In the genomic region with DNA sequence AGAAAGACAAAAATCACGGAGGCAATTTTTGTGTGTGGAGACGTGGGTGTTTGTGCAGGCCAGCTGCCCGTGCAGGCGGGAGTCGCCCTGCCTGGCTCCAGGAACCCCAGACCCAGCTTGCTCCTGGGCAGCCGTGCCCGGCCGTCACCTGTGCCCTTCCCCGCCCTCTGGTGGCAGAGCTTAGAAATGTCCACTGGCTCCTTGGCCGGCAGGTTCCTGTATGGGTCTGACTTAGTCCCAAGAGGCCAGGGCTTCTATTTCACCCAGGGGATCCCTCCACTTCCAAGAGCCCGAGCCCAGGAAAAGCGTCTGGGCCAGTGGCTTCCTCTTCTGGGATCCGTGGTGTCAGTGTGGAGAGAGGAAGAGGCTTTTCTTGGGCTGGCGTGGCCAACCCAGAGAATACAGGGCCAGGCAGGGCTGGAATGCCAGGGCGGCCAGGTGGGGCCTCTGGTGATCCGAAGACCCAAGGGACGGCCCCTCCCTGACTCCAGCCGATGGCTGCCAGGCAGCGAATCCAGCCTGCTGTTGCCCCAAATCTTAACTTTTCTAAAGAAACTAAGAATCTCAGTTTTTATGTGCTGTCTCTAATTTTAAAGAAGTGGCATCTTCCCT, we compare ENCODE assay signal across 8 cellular contexts.
DNase-seq lines count a peak whose midpoint lies in the region; ATAC-seq and TF ChIP-seq lines count a peak whose summit lies in the region.

No MANE protein-coding gene starts in this region.

- H3K27ac ChIP-seq in CD8-positive, alpha-beta T cell (ENCODE audit: low read depth, low read length), result no peak overlapping the region
- H3K27ac ChIP-seq in right lobe of liver, result no peak overlapping the region

- no peaks in the 10 kb centered on the region for H3K9me3 Mint-ChIP-seq in CD8-positive, alpha-beta T cell

- H3K36me3 ChIP-seq in CD8-positive, alpha-beta T cell (ENCODE audit: insufficient read depth, low read length), result no peaks in the 10 kb centered on the region
- no peaks in the 10 kb centered on the region for H3K36me3 ChIP-seq in right lobe of liver

- H3K4me1 Mint-ChIP-seq in CD8-positive, alpha-beta T cell (ENCODE audit: low read depth), result peaks cover 2% of the 10 kb centered on the region

- CTCF ChIA-PET in CD8-positive, alpha-beta T cell (lab: Charles Lee), result interaction anchor here (0.6 kb wide), 1 partner anchor 128 kb away, joined by 3 read pairs; no protein-coding TSS in a partner anchor

- no peaks in the 10 kb centered on the region for H3K4me1 ChIP-seq in CD8-positive, alpha-beta T cell (ENCODE audit: insufficient read depth, low read length)
- no peaks in the 10 kb centered on the region for H3K4me1 ChIP-seq in right lobe of liver

- no peak for DNase-seq in CD8-positive, alpha-beta T cell
- DNase-seq in LoVo (ENCODE audit: low spot score), result peak; percentile 56
- DNase-seq in astrocyte of the spinal cord (ENCODE audit: low read depth, low spot score), result no peak
- DNase-seq in right lobe of liver, result peak in 2 of 3 donors; percentile 50 to 63
- DNase-seq in NCI-H2081 (lab: John Stamatoyannopoulos, UW), result no peak

- POLR2A ChIA-PET in CD8-positive, alpha-beta T cell (lab: Charles Lee), result no interaction called here

- peaks cover 2% of the 10 kb centered on the region for H3K27me3 Mint-ChIP-seq in CD8-positive, alpha-beta T cell (ENCODE audit: low read depth)

- intact Hi-C loops in CD8-positive, alpha-beta T cell (cut with DNase I, micrococcal nuclease), result no loop called here
- intact Hi-C loops in right lobe of liver (cut with DNase I), result no loop called here

- 7% methylated on average over 12 of the region's 19 CpGs for whole genome bisulfite sequencing in right lobe of liver (ENCODE audit: insufficient coverage, low coverage, low lambda C conversion rate, missing lambda C conversion rate)

- H3K36me3 Mint-ChIP-seq in CD8-positive, alpha-beta T cell, result no peaks in the 10 kb centered on the region

- no peak overlapping the region for H3K4me3 ChIP-seq in CD8-positive, alpha-beta T cell (ENCODE audit: low read depth, low read length)
- H3K4me3 ChIP-seq in astrocyte of the spinal cord (ENCODE audit: low read depth, low read length) (no peak overlapping the region), right lobe of liver (no peak overlapping the region)

- ATAC-seq in CD8-positive, alpha-beta T cell, result no peak
- peak; percentile 66 for ATAC-seq in GM18508 (IDR thresholded peaks at IDR 0.05; ENCODE audit: insufficient read depth, unreplicated experiment)
- ATAC-seq in right lobe of liver, result peak; percentile 71 to 87 (median 78)
- no peak for ATAC-seq in HG02970 (IDR thresholded peaks at IDR 0.05; ENCODE audit: low FRiP score, unreplicated experiment)
- no peak for ATAC-seq in HG03196 (IDR thresholded peaks at IDR 0.05; ENCODE audit: unreplicated experiment)

- H3K27ac Mint-ChIP-seq in CD8-positive, alpha-beta T cell, result peak overlapping the region; percentile 19

- no peaks in the 10 kb centered on the region for H3K9me3 ChIP-seq in CD8-positive, alpha-beta T cell (ENCODE audit: low read length)
- H3K9me3 ChIP-seq in right lobe of liver, result no peaks in the 10 kb centered on the region

- TF ChIP-seq CTCF in CD8-positive, alpha-beta T cell (IDR thresholded peaks at IDR 0.05), result no peak
- TF ChIP-seq CTCF in astrocyte of the spinal cord (IDR thresholded peaks at IDR 0.05; ENCODE audit: low read depth, low read length) (peak; percentile 32), right lobe of liver (IDR thresholded peaks at IDR 0.05) (peak; percentile 40 to 65 (median 60))

- H3K27me3 ChIP-seq in CD8-positive, alpha-beta T cell (ENCODE audit: insufficient read depth, low read length), result no peaks in the 10 kb centered on the region
- no peaks in the 10 kb centered on the region for H3K27me3 ChIP-seq in right lobe of liver

- H3K4me3 Mint-ChIP-seq in CD8-positive, alpha-beta T cell, result no peak overlapping the region

- no peak for TF ChIP-seq POLR2A in right lobe of liver (IDR thresholded peaks at IDR 0.05)

- in situ Hi-C loops in astrocyte of the spinal cord (cut with HindIII; ENCODE audit: low sequenced_read_pairs), result no loop called here

Comparison
In these comparisons a context has a peak if more than half of its experiments do, and no peak if none do; other contexts are left out.
1. ATAC-seq: peak in GM18508 (single experiment) and right lobe of liver (4 of 4); none in CD8-positive, alpha-beta T cell (single experiment), HG02970 (single experiment) and HG03196 (single experiment).
2. DNase-seq: peak in LoVo (single experiment) and right lobe of liver (2 of 3); none in CD8-positive, alpha-beta T cell (0 of 7), astrocyte of the spinal cord (single experiment) and NCI-H2081 (0 of 2).